1 cellular context compared by ENCODE assay signal in the genomic region with DNA sequence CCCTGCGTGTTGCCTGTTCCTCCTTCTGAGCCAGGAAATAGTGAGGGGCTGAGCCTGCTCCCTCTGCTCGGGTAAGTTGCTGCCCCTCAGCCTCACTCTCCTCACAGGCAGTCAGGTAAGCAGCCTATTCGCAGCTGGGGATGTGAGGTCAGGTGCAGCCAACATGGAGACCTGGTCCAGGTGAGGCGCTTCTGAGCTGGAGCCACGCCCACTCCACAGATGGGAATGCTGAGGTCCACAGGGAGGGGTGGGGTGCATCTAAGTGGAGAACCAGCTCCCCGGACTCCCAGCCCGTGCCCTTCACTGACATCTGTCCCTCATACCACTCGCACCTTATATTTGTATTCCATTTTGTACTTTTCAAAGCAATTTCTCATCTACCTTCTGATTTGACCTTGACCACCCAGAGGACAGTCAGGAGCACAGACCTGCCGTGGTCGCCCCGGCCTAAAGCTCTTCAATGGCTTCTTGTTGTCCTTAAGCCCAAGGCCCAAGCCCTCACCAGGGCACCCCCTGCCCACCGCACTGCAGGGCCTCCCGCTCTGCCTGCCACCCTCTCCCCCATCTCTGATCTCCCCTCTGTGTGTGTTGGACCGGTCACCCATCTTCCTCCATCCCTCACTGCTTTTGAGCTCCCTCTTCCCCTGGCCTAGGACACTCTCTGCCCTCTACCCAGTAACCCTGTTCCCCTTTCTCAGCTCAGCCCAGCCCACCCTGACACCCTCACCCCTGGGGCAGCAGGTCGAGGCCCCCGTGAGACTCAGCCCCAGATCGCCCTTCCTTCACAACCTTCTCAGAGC.
A peak's percentile ranks its signal among the peaks of the same experiment; 100 is the strongest.
TF ChIP-seq lines count a peak whose summit lies in the region.

No MANE protein-coding gene starts in this region.

TF ChIP-seq in K562, 482 proteins besides CTCF, POLR2A, EP300 and RAD21:
- TF ChIP-seq SMAD1 (IDR thresholded peaks at IDR 0.05; ENCODE audit: low read depth, low read length, partially characterized antibody) (no peak), RBM25 (IDR thresholded peaks at IDR 0.05; ENCODE audit: low read depth, low read length, severe bottlenecking) (peak; percentile 47), ZNF431 (CRISPR knock-in tag; IDR thresholded peaks at IDR 0.05) (no peak), ETS2 (tag; IDR thresholded peaks at IDR 0.05; ENCODE audit: borderline replicate concordance, poor library complexity, severe bottlenecking) (no peak), ESRRA (IDR thresholded peaks at IDR 0.05; ENCODE audit: borderline replicate concordance, low read depth) (peak; percentile 62)
- TF ChIP-seq, protein P1, sequence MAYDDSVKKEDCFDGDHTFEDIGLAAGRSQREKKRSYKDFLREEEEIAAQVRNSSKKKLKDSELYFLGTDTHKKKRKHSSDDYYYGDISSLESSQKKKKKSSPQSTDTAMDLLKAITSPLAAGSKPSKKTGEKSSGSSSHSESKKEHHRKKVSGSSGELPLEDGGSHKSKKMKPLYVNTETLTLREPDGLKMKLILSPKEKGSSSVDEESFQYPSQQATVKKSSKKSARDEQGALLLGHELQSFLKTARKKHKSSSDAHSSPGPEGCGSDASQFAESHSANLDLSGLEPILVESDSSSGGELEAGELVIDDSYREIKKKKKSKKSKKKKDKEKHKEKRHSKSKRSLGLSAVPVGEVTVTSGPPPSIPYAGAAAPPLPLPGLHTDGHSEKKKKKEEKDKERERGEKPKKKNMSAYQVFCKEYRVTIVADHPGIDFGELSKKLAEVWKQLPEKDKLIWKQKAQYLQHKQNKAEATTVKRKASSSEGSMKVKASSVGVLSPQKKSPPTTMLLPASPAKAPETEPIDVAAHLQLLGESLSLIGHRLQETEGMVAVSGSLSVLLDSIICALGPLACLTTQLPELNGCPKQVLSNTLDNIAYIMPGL (CRISPR knock-in tag; IDR thresholded peaks at IDR 0.05), result no peak
